ENCODE assay signal across 24 cellular contexts in the genomic region with DNA sequence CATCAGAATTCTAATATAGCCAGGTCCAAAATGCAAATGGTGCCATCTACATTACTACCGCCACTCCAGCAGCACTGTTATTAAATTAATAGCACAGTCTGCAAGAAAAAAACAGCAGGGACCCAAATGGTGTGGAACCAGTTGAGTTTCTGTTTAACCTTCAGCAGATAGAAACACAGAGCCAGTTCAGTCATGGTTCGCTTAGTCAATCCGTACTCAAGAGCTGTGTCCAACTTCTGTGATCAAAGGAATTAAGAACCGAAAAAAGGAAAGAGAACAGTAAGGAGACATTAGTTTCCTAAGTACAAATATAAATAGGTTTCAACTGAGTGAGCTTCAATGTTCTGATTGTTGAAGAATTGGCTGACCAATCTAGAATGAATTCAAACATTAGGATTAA.
DNase-seq lines count a peak whose midpoint lies in the region; ATAC-seq and TF ChIP-seq lines count a peak whose summit lies in the region.
"Had no signal": no experiment of that assay in that cellular context is flagged by ENCODE, and none has a peak within 500 bp of the region (broad histone marks: within the 10 kb centered on the region; RNA-seq: fewer than 3 reads in every experiment).

No MANE protein-coding gene starts in this region.

- H3K4me1 ChIP-seq in ACC112 (ENCODE audit: control insufficient read depth, insufficient read depth, low read length, unreplicated experiment) (no peaks in the 10 kb centered on the region), parathyroid adenoma (peaks cover 9% of the 10 kb centered on the region), osteoblast (ENCODE audit: insufficient read depth, low read length) (no peaks in the 10 kb centered on the region)
- H3K4me1 ChIP-seq: esophagus squamous epithelium, Peyer's patch, suprapubic skin had no signal

- ATAC-seq in HG02970 (IDR thresholded peaks at IDR 0.05; ENCODE audit: low FRiP score, unreplicated experiment), result no peak
- ATAC-seq: left lobe of liver; naive thymus-derived CD4-positive, alpha-beta T cell; stimulated activated effector memory CD8-positive, alpha-beta T cell treated with anti-CD3 and anti-CD28 coated beads, Interleukin-12 subunit alpha, Interleukin-12 subunit beta, amount 100 ng/mL, for 72 hours had no signal

- DNase-seq in DMS53 treated with DMSO at 0.1 percent for 48 hours (lab: John Stamatoyannopoulos, UW; ENCODE audit: unreplicated experiment) (peak; percentile 16), SK-N-MC (ENCODE audit: low read depth, low spot score) (no peak), mucosa of gallbladder (ENCODE audit: low spot score) (no peak), GM19238 (ENCODE audit: insufficient read length, low spot score) (no peak), osteoblast (ENCODE audit: insufficient read length, low spot score, missing footprints) (no peak)
- DNase-seq: activated CD8-positive, alpha-beta memory T cell treated with anti-CD3 and anti-CD28 coated beads, Interleukin-2, amount 50 U/mL, for 4 hours; activated naive CD8-positive, alpha-beta T cell treated with anti-CD3 and anti-CD28 coated beads for 36 hours; CD8-positive, alpha-beta memory T cell; DND-41; esophagus squamous epithelium; Kasumi-1; naive thymus-derived CD4-positive, alpha-beta T cell; NCI-H1092; NCI-H2029 treated with DMSO at 0.1 percent for 48 hours; NCI-H446 treated with DMSO at 0.1 percent for 48 hours; Peyer's patch; stimulated activated CD4-positive, alpha-beta T cell treated with anti-CD3 and anti-CD28 coated beads, Interleukin-2, amount 100 ng/mL, for 24 hours had no signal

- H3K36me3 ChIP-seq in ACC112 (ENCODE audit: insufficient read depth, low read length) (no peaks in the 10 kb centered on the region), SK-N-MC (ENCODE audit: insufficient read depth, low read length) (no peaks in the 10 kb centered on the region), parathyroid adenoma (ENCODE audit: control insufficient read depth, insufficient read depth, low read length) (no peaks in the 10 kb centered on the region), osteoblast (ENCODE audit: insufficient read depth, low read length) (no peaks in the 10 kb centered on the region)
- H3K36me3 ChIP-seq: esophagus squamous epithelium, Peyer's patch, suprapubic skin had no signal

- TF ChIP-seq CTCF in parathyroid adenoma (IDR thresholded peaks at IDR 0.05), result no peak
- TF ChIP-seq CTCF in osteoblast (IDR thresholded peaks at IDR 0.05; ENCODE audit: extremely low read depth, low read depth, low read length), result no peak

- H3K27ac ChIP-seq in ACC112 (ENCODE audit: low read depth, low read length) (no peak overlapping the region), SK-N-MC (0 out of 2 replicates have a peak overlapping the region, but pooled peaks have one; percentile 25), parathyroid adenoma (peak overlapping the region; percentile 73), osteoblast (ENCODE audit: low read depth, low read length) (no peak overlapping the region)
- H3K27ac ChIP-seq: esophagus squamous epithelium, Peyer's patch, suprapubic skin, VCaP had no signal

- H3K9ac ChIP-seq in SK-N-MC (ENCODE audit: insufficient read length) (no peak overlapping the region), parathyroid adenoma (no peak overlapping the region)

- H3K4me2 ChIP-seq in parathyroid adenoma (ENCODE audit: low read length) (peak overlapping the region; percentile 8), osteoblast (ENCODE audit: insufficient read depth, low read length) (no peak overlapping the region)

- no peaks in the 10 kb centered on the region for H3K27me3 ChIP-seq in ACC112 (ENCODE audit: insufficient read depth, low read length)
- H3K27me3 ChIP-seq in parathyroid adenoma (ENCODE audit: control insufficient read depth, insufficient read depth, low read length), result no peaks in the 10 kb centered on the region
- H3K27me3 ChIP-seq in osteoblast (ENCODE audit: insufficient read depth, low read length), result no peaks in the 10 kb centered on the region
- H3K27me3 ChIP-seq: esophagus squamous epithelium, Peyer's patch, suprapubic skin had no signal

- no peaks in the 10 kb centered on the region for H3K9me3 ChIP-seq in SK-N-MC (ENCODE audit: low read depth, low read length)
- H3K9me3 ChIP-seq in parathyroid adenoma (ENCODE audit: control insufficient read depth, low read length), result no peaks in the 10 kb centered on the region
- H3K9me3 ChIP-seq in osteoblast (ENCODE audit: low read depth, low read length), result no peaks in the 10 kb centered on the region
- H3K9me3 ChIP-seq: esophagus squamous epithelium, Peyer's patch, suprapubic skin had no signal

- H3K79me2 ChIP-seq in ACC112 (ENCODE audit: control insufficient read depth, insufficient read depth, low read length, unreplicated experiment), result no peaks in the 10 kb centered on the region
- H3K79me2 ChIP-seq in parathyroid adenoma, result no peaks in the 10 kb centered on the region
- H3K79me2 ChIP-seq in osteoblast (ENCODE audit: insufficient read depth, low read length), result no peaks in the 10 kb centered on the region

- H3K4me3 ChIP-seq in ACC112 (ENCODE audit: low read depth, low read length) (no peak overlapping the region), SK-N-MC (peak overlapping the region; percentile 17), parathyroid adenoma (ENCODE audit: low read depth, low read length) (no peak overlapping the region), osteoblast (ENCODE audit: insufficient read depth, low read length) (no peak overlapping the region)
- H3K4me3 ChIP-seq: esophagus squamous epithelium, Peyer's patch, suprapubic skin had no signal

- peak overlapping the region; percentile 71 for H2AFZ ChIP-seq in ACC112 (ENCODE audit: low read length, unreplicated experiment)
- H2AFZ ChIP-seq in parathyroid adenoma, result peak overlapping the region; percentile 74
- no peak overlapping the region for H2AFZ ChIP-seq in osteoblast (ENCODE audit: low read length)

- H4K20me1 ChIP-seq in osteoblast (ENCODE audit: insufficient read depth, low read length), result no peaks in the 10 kb centered on the region

Comparison
In these comparisons a context has a peak if more than half of its experiments do, and no peak if none do; other contexts are left out.
1. H3K27ac ChIP-seq: peak in SK-N-MC (single experiment) and parathyroid adenoma (single experiment); none in ACC112 (single experiment) and osteoblast (single experiment).